ENCODE assay signal across 26 cellular contexts in the genomic region with DNA sequence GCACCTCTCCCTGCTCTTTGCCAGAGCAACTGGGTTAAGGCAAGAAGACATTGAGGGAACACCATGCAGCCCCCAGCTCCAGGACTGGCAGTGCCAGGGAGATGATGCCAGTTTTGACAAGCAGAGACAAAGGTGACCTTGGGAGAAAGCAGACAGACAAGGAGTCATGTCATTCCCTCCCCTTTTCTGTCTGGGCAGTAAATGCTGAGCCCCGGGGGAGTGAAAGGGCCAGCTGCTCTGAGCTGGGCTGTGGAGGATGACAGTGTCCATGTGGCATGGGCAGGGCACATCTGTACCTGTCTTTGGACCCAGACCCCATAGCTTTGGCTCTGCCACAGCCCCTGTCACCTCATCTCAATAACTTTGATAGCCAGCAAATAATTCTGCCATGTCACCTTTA.
"Had no signal": no experiment of that assay in that cellular context is flagged by ENCODE, and none has a peak within 500 bp of the region (broad histone marks: within the 10 kb centered on the region; RNA-seq: fewer than 3 reads in every experiment).

No MANE protein-coding gene starts in this region.

- H3K4me3 Mint-ChIP-seq: activated naive CD8-positive, alpha-beta T cell; activated T-cell treated with anti-CD3 and anti-CD28 coated beads, Interleukin-2, amount 50 U/mL, for 4 hours; naive B cell; neural progenitor cell; stimulated activated naive B cell treated with anti-CD40 and anti-IgM and Interleukin-4, amounts not matched to agents 10 μg/mL and 1 μg/mL and 100 μg/mL, for 72 hours; T-helper 1 cell treated with Interleukin-12 subunit alpha and Interleukin-12 subunit beta and Interleukin-4 antibody, amounts not matched to agents 30 μg/mL and 1 μg/mL, for 36 hours; type B pancreatic cell had no signal

- H3K27me3 Mint-ChIP-seq: type B pancreatic cell had no signal

- H3K36me3 ChIP-seq: heart right ventricle, left ventricle myocardium inferior, neural progenitor cell, sigmoid colon, vagina had no signal

- H3K27ac Mint-ChIP-seq: activated naive CD8-positive, alpha-beta T cell; activated T-helper 2 cell treated with anti-CD3 and anti-CD28 coated beads, Interferon-gamma antibody, Interleukin-2, Interleukin-4, amounts not matched to agents 10 μg/mL and 5 μg/mL and 100 μg/mL, durations not matched to agents 14 hours and 24 hours and 36 hours; naive B cell; neural progenitor cell; progenitor cell of endocrine pancreas; stimulated activated naive B cell treated with anti-CD40 and anti-IgM and Interleukin-4, amounts not matched to agents 10 μg/mL and 1 μg/mL and 100 μg/mL, for 72 hours; T-helper 1 cell treated with Interleukin-12 subunit alpha and Interleukin-12 subunit beta and Interleukin-4 antibody, amounts not matched to agents 30 μg/mL and 1 μg/mL, for 36 hours; type B pancreatic cell had no signal

- H3K9me3 ChIP-seq: heart right ventricle, left ventricle myocardium inferior, sigmoid colon, vagina had no signal

- H3K27me3 ChIP-seq: heart right ventricle, sigmoid colon, vagina had no signal

- H3K9me3 Mint-ChIP-seq: activated T-cell treated with anti-CD3 and anti-CD28 coated beads, Interleukin-2, amount 50 U/mL, for 4 hours; activated T-helper 2 cell treated with anti-CD3 and anti-CD28 coated beads, Interferon-gamma antibody, Interleukin-2, Interleukin-4, amounts not matched to agents 10 μg/mL and 5 μg/mL and 100 μg/mL, durations not matched to agents 14 hours and 24 hours and 36 hours; naive B cell; neural progenitor cell; stimulated activated naive B cell treated with anti-CD40 and anti-IgM and Interleukin-4, amounts not matched to agents 10 μg/mL and 1 μg/mL and 100 μg/mL, for 72 hours; T-helper 1 cell treated with Interleukin-12 subunit alpha and Interleukin-12 subunit beta and Interleukin-4 antibody, amounts not matched to agents 30 μg/mL and 1 μg/mL, for 36 hours; type B pancreatic cell had no signal

- H3K4me3 ChIP-seq: heart right ventricle, left ventricle myocardium inferior, neural progenitor cell, sigmoid colon, vagina had no signal

- H3K27ac ChIP-seq: heart right ventricle, left ventricle myocardium inferior, neural progenitor cell, sigmoid colon, vagina had no signal

- H3K4me1 Mint-ChIP-seq: naive B cell; stimulated activated naive B cell treated with anti-CD40 and anti-IgM and Interleukin-4, amounts not matched to agents 10 μg/mL and 1 μg/mL and 100 μg/mL, for 72 hours had no signal

- DNase-seq: activated CD4-positive, alpha-beta T cell treated with anti-CD3 and anti-CD28 coated beads for 4 hours; activated CD4-positive, alpha-beta T cell treated with anti-CD3 and anti-CD28 coated beads, Interleukin-2, amount 50 U/mL, for 48 hours; activated CD4-positive, CD25-positive, alpha-beta regulatory T cell; activated CD8-positive, alpha-beta memory T cell treated with anti-CD3 and anti-CD28 coated beads, Interleukin-2, amount 50 U/mL, for 48 hours; activated naive CD4-positive, alpha-beta T cell; activated T-cell treated with anti-CD3 and anti-CD28 coated beads, Interleukin-2, amount 50 U/mL, for 4 hours; cerebellar nuclear complex; cortex of kidney; heart right ventricle; kidney; left ventricle myocardium inferior; mammary epithelial cell; naive B cell; retina; sigmoid colon; stimulated activated CD4-positive, alpha-beta T cell treated with anti-CD3 and anti-CD28 coated beads, Interleukin-2, amount 100 ng/mL, for 48 hours; stimulated activated CD8-positive, alpha-beta memory T cell treated with anti-CD3 and anti-CD28 coated beads, Interleukin-4, amount 100 ng/mL, for 48 hours; stimulated activated naive B cell treated with anti-CD40 and anti-IgM and Interleukin-4, amounts not matched to agents 10 μg/mL and 1 μg/mL and 100 μg/mL, for 72 hours; T1000 had no signal

- ATAC-seq: activated T-cell treated with anti-CD3 and anti-CD28 coated beads, Interleukin-2, amount 50 U/mL, for 4 hours; heart right ventricle; stimulated activated naive B cell treated with anti-CD40 and anti-IgM and Interleukin-4, amounts not matched to agents 10 μg/mL and 1 μg/mL and 100 μg/mL, for 72 hours had no signal

- H3K36me3 Mint-ChIP-seq: activated naive CD8-positive, alpha-beta T cell; naive B cell; stimulated activated naive B cell treated with anti-CD40 and anti-IgM and Interleukin-4, amounts not matched to agents 10 μg/mL and 1 μg/mL and 100 μg/mL, for 72 hours had no signal
